ENCODE assay signal across 8 cellular contexts in genomic region chr19:18192673-18193387, GRCh38. TPM values are rescaled to one million over a fixed set of nuclear protein-coding genes. Genes with fewer than 3 reads are reported as not detected.
DNase-seq lines count a peak whose midpoint lies in the region; ATAC-seq, FAIRE-seq and TF ChIP-seq lines count a peak whose summit lies in the region.

TSS of gene MPV17L2 (plus strand) at chr19:18193218. CDS start at chr19:18193282, 64 bp downstream.

- 0 to 1% (median 0%) methylated on average over 40 to 74 of the region's 74 CpGs for WGBS in heart left ventricle, 4 donors

- intact Hi-C loops in heart left ventricle (cut with DNase I), result loop anchor here in 5 of 10 donors (1.0 to 10.0 kb wide), 6 partner anchors 10 to 132 kb away; partner anchors contain the start of genes LSM4 (in 1 of the 5), PIK3R2 (in 1 of the 5) and RAB3A (in 1 of the 5)

- H3K27me3 ChIP-seq in heart left ventricle, result no peaks in the 10 kb centered on the region

- peak; percentile 100 for FAIRE-seq in GM12891 (lab: Jason Lieb, UNC)

- H3K4me1 Mint-ChIP-seq in type B pancreatic cell (ENCODE audit: unreplicated experiment), result peaks cover 12% of the 10 kb centered on the region

- no peaks in the 10 kb centered on the region for H3K9me3 Mint-ChIP-seq in type B pancreatic cell

- no peak for TF ChIP-seq CTCF in heart left ventricle (IDR thresholded peaks at IDR 0.05)
- TF ChIP-seq CTCF in type B pancreatic cell (conservative IDR thresholded peaks at IDR 0.05), result no peak

- H3K36me3 ChIP-seq in heart left ventricle, result peaks cover 0 to 23% (median 16%) of the 10 kb centered on the region in 9 donors

- peak within 1 kb of the TSS; percentile 91 for H3K27ac Mint-ChIP-seq in type B pancreatic cell

- peak within 1 kb of the TSS; percentile 93 for H3K4me3 Mint-ChIP-seq in type B pancreatic cell

- H3K4me1 ChIP-seq in heart left ventricle, result peaks cover 0 to 25% (median 14%) of the 10 kb centered on the region in 12 donors

- peak; percentile 83 for ATAC-seq in HG02852 (IDR thresholded peaks at IDR 0.05; ENCODE audit: unreplicated experiment)
- ATAC-seq in heart left ventricle, result peak; percentile 94 to 99 (median 96)

- H3K9me3 ChIP-seq in heart left ventricle, result no peaks in the 10 kb centered on the region

- no peaks in the 10 kb centered on the region for H3K36me3 Mint-ChIP-seq in type B pancreatic cell

- peak within 1 kb of the TSS; percentile 78 to 99 (median 94) for H3K27ac ChIP-seq in heart left ventricle

- H3K27me3 Mint-ChIP-seq in type B pancreatic cell, result no peaks in the 10 kb centered on the region

- H3K4me3 ChIP-seq in heart left ventricle, result peak within 1 kb of the TSS; percentile 40 to 99 (median 84)

- peak; percentile 18; the same call in 1 of the 2 replicates for TF ChIP-seq POLR2A in GM12891 (IDR thresholded peaks at IDR 0.05; ENCODE audit: low read depth, low read length)
- TF ChIP-seq POLR2A in heart left ventricle (IDR thresholded peaks at IDR 0.05), result peak; percentile 82 to 89

- DNase-seq in GM12891 (ENCODE audit: insufficient read length, low spot score), result peak; percentile 94
- peak; percentile 100 for DNase-seq in NCI-H146 (lab: John Stamatoyannopoulos, UW)
- DNase-seq in T-helper 1 cell, result peak; percentile 97 to 100 (median 98)
- DNase-seq in amniotic epithelial cell (ENCODE audit: low read depth), result peak; percentile 100
- DNase-seq in heart left ventricle, result peak; percentile 100
- peak; percentile 100 for DNase-seq in pons (ENCODE audit: low spot score)
- DNase-seq in type B pancreatic cell (ENCODE audit: extremely low spot score, unreplicated experiment), result peak; percentile 98

TF ChIP-seq in GM12891, 5 proteins besides CTCF, POLR2A, EP300 and RAD21:
- TF ChIP-seq TAF1 (IDR thresholded peaks at IDR 0.05; ENCODE audit: low read depth, low read length) (peak; percentile 60), POU2F2 (IDR thresholded peaks at IDR 0.05; ENCODE audit: low read depth, low read length) (no peak)

RNA-seq across cellular contexts. Expression of gene MPV17L2, which starts in this region (rescaled TPM):
- polyA plus RNA-seq in GM12891 (2012; ENCODE audit: low read depth, missing spikeins), result 10.6 TPM
- 10 to 100 TPM; 10.6 to 37.4 (median 14.8) TPM for total RNA-seq in heart left ventricle
- polyA plus RNA-seq in heart left ventricle, result 10 to 100 TPM; 24.7 to 59.3 TPM
- 10.2 and 11.6 TPM in 2 replicates for total RNA-seq in type B pancreatic cell (ENCODE audit: low replicate concordance)

Comparison
In these comparisons a context has a peak if more than half of its experiments do, and no peak if none do; other contexts are left out.
1. Peak in every context shown above with its lines: DNase-seq, ATAC-seq, H3K4me3 ChIP-seq and H3K27ac ChIP-seq.